ENCODE assay signal across 11 cellular contexts in genomic region chr11:84549221-84549620, GRCh38.
A peak's percentile ranks its signal among the peaks of the same experiment; 100 is the strongest.
DNase-seq lines count a peak whose midpoint lies in the region; ATAC-seq lines count a peak whose summit lies in the region.
"Had no signal": no experiment of that assay in that cellular context is flagged by ENCODE, and none has a peak within 500 bp of the region (broad histone marks: within the 10 kb centered on the region; RNA-seq: fewer than 3 reads in every experiment).

No MANE protein-coding gene starts in this region.

- no peak overlapping the region for H3K9ac ChIP-seq in mesenchymal stem cell (ENCODE audit: low read length)

- no peak overlapping the region for H3K4ac ChIP-seq in mesenchymal stem cell (ENCODE audit: low read depth in 1 of 2, low read length in 2 of 2)

- no peak overlapping the region for H2BK15ac ChIP-seq in mesenchymal stem cell (ENCODE audit: low read depth, poor library complexity, severe bottlenecking)

- no peak overlapping the region for H2BK5ac ChIP-seq in mesenchymal stem cell (ENCODE audit: low read depth, low read length, poor library complexity, severe bottlenecking)

- H4K8ac ChIP-seq in mesenchymal stem cell (ENCODE audit: low read length), result no peak overlapping the region

- H3K4me3 ChIP-seq in mesenchymal stem cell (ENCODE audit: insufficient read depth in 1 of 2, low read depth in 1 of 2, low read length in 2 of 2), result no peak overlapping the region

- H3K27ac ChIP-seq in mesenchymal stem cell (ENCODE audit: low read length, poor library complexity, severe bottlenecking), result no peak overlapping the region

- H3K79me1 ChIP-seq in mesenchymal stem cell (replicated peaks; ENCODE audit: low read length, poor library complexity, severe bottlenecking), result no peaks in the 10 kb centered on the region

- no peak overlapping the region for H4K91ac ChIP-seq in mesenchymal stem cell (ENCODE audit: low read length)

- no peak overlapping the region for H3K23ac ChIP-seq in mesenchymal stem cell (ENCODE audit: low read length in 2 of 2)

- no peaks in the 10 kb centered on the region for H3K4me1 ChIP-seq in mesenchymal stem cell (ENCODE audit: control insufficient read depth, insufficient read depth, low read depth, low read length)

- H3K18ac ChIP-seq in mesenchymal stem cell (ENCODE audit: low read depth in 1 of 2, low read length in 2 of 2), result no peak overlapping the region

- ATAC-seq in GM18909 (IDR thresholded peaks at IDR 0.05; ENCODE audit: poor library complexity, unreplicated experiment) (peak; percentile 98), HG02642 (IDR thresholded peaks at IDR 0.05; ENCODE audit: poor library complexity, unreplicated experiment) (peak; percentile 99), HG03521 (IDR thresholded peaks at IDR 0.05; ENCODE audit: unreplicated experiment) (peak; percentile 93)

- H3K27me3 ChIP-seq in mesenchymal stem cell (ENCODE audit: control insufficient read depth in 1 of 2, insufficient read depth in 1 of 2, low read length in 2 of 2), result peaks cover 0 to 10% of the 10 kb centered on the region in 2 experiments

- no peak overlapping the region for H2BK120ac ChIP-seq in mesenchymal stem cell (ENCODE audit: low read depth, low read length)

- no peak overlapping the region for H3K14ac ChIP-seq in mesenchymal stem cell (ENCODE audit: low read length in 2 of 2)

- no peaks in the 10 kb centered on the region for H3K9me3 ChIP-seq in mesenchymal stem cell (ENCODE audit: control insufficient read depth, low read length)

- DNase-seq in occipital lobe (lab: John Stamatoyannopoulos, UW) (peak; percentile 31), NCI-H187 treated with DMSO at 0.1 percent for 48 hours (lab: John Stamatoyannopoulos, UW) (no peak), DMS79 (lab: John Stamatoyannopoulos, UW) (no peak), mesenchymal stem cell (no peak)
- no peak for DNase-seq in stimulated activated CD4-positive, alpha-beta T cell treated with anti-CD3 and anti-CD28 coated beads, Interleukin-4, amount 100 ng/mL, for 24 hours
- DNase-seq: activated effector memory CD4-positive, alpha-beta T cell treated with anti-CD3 and anti-CD28 coated beads, Interleukin-2, amount 50 U/mL, for 16 hours; endodermal cell; NCI-H510A treated with DMSO at 0.1 percent for 48 hours had no signal

- no peak overlapping the region for H2BK12ac ChIP-seq in mesenchymal stem cell (ENCODE audit: low read length in 2 of 2)

- 86% methylated on average over 3 of the region's 3 CpGs for WGBS in mesenchymal stem cell

- H3K4me2 ChIP-seq in mesenchymal stem cell (ENCODE audit: low read length, poor library complexity, severe bottlenecking), result no peak overlapping the region

- H2AFZ ChIP-seq in mesenchymal stem cell (ENCODE audit: low read depth, low read length), result no peak overlapping the region

- H3K36me3 ChIP-seq in mesenchymal stem cell (ENCODE audit: control insufficient read depth in 1 of 2, insufficient read depth in 2 of 2, low read depth in 1 of 2, low read length in 2 of 2), result no peaks in the 10 kb centered on the region

- H2AK5ac ChIP-seq in mesenchymal stem cell (ENCODE audit: low read length, severe bottlenecking), result no peak overlapping the region
